In the genomic region with DNA sequence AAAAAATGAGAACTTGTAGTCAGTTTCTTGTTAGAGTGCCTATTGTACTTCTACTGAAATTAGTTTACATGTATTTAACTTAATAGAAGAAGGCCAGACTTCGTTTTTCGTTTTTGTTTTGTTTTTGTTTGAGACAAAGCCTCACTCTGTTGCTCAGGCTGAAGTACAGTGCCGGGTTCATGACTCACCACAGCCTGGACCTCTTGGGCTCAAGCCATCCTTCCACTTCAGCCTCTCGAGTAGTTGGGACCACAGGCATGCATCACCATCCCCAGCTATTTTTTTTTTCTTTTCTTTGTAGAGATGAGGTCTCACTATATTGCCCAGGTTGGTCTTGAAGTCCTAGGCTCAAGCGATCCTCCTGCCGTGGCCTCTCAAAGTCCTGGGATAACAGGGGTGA, we compare ENCODE assay signal across 1 cellular context.
TF ChIP-seq lines count a peak whose summit lies in the region.

No MANE protein-coding gene starts in this region.

TF ChIP-seq in GM12878, 131 proteins besides CTCF, POLR2A, EP300 and RAD21 (continued from another document):
- TF ChIP-seq, protein P1, sequence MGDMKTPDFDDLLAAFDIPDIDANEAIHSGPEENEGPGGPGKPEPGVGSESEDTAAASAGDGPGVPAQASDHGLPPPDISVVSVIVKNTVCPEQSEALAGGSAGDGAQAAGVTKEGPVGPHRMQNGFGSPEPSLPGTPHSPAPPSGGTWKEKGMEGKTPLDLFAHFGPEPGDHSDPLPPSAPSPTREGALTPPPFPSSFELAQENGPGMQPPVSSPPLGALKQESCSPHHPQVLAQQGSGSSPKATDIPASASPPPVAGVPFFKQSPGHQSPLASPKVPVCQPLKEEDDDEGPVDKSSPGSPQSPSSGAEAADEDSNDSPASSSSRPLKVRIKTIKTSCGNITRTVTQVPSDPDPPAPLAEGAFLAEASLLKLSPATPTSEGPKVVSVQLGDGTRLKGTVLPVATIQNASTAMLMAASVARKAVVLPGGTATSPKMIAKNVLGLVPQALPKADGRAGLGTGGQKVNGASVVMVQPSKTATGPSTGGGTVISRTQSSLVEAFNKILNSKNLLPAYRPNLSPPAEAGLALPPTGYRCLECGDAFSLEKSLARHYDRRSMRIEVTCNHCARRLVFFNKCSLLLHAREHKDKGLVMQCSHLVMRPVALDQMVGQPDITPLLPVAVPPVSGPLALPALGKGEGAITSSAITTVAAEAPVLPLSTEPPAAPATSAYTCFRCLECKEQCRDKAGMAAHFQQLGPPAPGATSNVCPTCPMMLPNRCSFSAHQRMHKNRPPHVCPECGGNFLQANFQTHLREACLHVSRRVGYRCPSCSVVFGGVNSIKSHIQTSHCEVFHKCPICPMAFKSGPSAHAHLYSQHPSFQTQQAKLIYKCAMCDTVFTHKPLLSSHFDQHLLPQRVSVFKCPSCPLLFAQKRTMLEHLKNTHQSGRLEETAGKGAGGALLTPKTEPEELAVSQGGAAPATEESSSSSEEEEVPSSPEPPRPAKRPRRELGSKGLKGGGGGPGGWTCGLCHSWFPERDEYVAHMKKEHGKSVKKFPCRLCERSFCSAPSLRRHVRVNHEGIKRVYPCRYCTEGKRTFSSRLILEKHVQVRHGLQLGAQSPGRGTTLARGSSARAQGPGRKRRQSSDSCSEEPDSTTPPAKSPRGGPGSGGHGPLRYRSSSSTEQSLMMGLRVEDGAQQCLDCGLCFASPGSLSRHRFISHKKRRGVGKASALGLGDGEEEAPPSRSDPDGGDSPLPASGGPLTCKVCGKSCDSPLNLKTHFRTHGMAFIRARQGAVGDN (IDR thresholded peaks at IDR 0.05): no peak
- TF ChIP-seq CHD1 (IDR thresholded peaks at IDR 0.05; ENCODE audit: low read depth, low read length) (no peak), BACH1 (IDR thresholded peaks at IDR 0.05; ENCODE audit: borderline replicate concordance) (no peak), POU2F2 (IDR thresholded peaks at IDR 0.05; ENCODE audit: borderline replicate concordance, low read depth, low read length) (no peak), FOS (IDR thresholded peaks at IDR 0.05; ENCODE audit: borderline replicate concordance, extremely low read depth, insufficient read length) (no peak), RFX5 (IDR thresholded peaks at IDR 0.05; ENCODE audit: low read depth, low read length) (no peak), ZNF274 (IDR thresholded peaks at IDR 0.05; ENCODE audit: insufficient read depth, insufficient read length) (no peak), ZBED1 (IDR thresholded peaks at IDR 0.05; ENCODE audit: borderline replicate concordance) (no peak), MYC (IDR thresholded peaks at IDR 0.05; ENCODE audit: insufficient read depth, insufficient read length, insufficient replicate concordance, low read length, severe bottlenecking) (no peak), SMC3 (IDR thresholded peaks at IDR 0.05; ENCODE audit: borderline replicate concordance, low read length) (no peak), ZNF622 (IDR thresholded peaks at IDR 0.05) (no peak)
- TF ChIP-seq, protein P2, sequence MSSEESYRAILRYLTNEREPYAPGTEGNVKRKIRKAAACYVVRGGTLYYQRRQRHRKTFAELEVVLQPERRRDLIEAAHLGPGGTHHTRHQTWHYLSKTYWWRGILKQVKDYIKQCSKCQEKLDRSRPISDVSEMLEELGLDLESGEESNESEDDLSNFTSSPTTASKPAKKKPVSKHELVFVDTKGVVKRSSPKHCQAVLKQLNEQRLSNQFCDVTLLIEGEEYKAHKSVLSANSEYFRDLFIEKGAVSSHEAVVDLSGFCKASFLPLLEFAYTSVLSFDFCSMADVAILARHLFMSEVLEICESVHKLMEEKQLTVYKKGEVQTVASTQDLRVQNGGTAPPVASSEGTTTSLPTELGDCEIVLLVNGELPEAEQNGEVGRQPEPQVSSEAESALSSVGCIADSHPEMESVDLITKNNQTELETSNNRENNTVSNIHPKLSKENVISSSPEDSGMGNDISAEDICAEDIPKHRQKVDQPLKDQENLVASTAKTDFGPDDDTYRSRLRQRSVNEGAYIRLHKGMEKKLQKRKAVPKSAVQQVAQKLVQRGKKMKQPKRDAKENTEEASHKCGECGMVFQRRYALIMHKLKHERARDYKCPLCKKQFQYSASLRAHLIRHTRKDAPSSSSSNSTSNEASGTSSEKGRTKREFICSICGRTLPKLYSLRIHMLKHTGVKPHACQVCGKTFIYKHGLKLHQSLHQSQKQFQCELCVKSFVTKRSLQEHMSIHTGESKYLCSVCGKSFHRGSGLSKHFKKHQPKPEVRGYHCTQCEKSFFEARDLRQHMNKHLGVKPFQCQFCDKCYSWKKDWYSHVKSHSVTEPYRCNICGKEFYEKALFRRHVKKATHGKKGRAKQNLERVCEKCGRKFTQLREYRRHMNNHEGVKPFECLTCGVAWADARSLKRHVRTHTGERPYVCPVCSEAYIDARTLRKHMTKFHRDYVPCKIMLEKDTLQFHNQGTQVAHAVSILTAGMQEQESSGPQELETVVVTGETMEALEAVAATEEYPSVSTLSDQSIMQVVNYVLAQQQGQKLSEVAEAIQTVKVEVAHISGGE (CRISPR knock-in tag; IDR thresholded peaks at IDR 0.05): no peak
